ENCODE assay signal across 8 cellular contexts in genomic region chr2:73176881-73177644, GRCh38.
DNase-seq lines count a peak whose midpoint lies in the region; ATAC-seq, FAIRE-seq and TF ChIP-seq lines count a peak whose summit lies in the region.

No MANE protein-coding gene starts in this region.

- H3K27ac ChIP-seq in RWPE2 (ENCODE audit: poor library complexity, severe bottlenecking) = no peak overlapping the region
- H3K27ac ChIP-seq in stomach smooth muscle (ENCODE audit: low read length) = peak overlapping the region; percentile 64

- H3K9me3 ChIP-seq in RWPE2 (ENCODE audit: severe bottlenecking) (no peaks in the 10 kb centered on the region), neuron (ENCODE audit: low read length) (no peaks in the 10 kb centered on the region), stomach smooth muscle (ENCODE audit: control insufficient read depth in 2 of 2, low read length in 2 of 2) (no peaks in the 10 kb centered on the region)

- H3K9ac ChIP-seq in stomach smooth muscle (ENCODE audit: low read length in 2 of 2) = peak overlapping the region; percentile 58 to 73

- TF ChIP-seq POLR2A in H54 (IDR thresholded peaks at IDR 0.05; ENCODE audit: low read depth, low read length) = peak; percentile 40

- H3K27me3 ChIP-seq in RWPE2 (ENCODE audit: insufficient read depth, poor library complexity, severe bottlenecking) (peaks cover 46% of the 10 kb centered on the region), neuron (ENCODE audit: insufficient read depth, low read length) (peaks cover 48% of the 10 kb centered on the region), stomach smooth muscle (ENCODE audit: control insufficient read depth in 1 of 2, insufficient read depth in 2 of 2, low read length in 2 of 2) (peaks cover 38 to 51% of the 10 kb centered on the region in 2 donors)

- DNase-seq in ELR (ENCODE audit: low read depth) = peak; percentile 90
- DNase-seq in H54 (ENCODE audit: insufficient read length, low spot score) = peak; percentile 98
- DNase-seq in LNCaP clone FGC (ENCODE audit: low read depth) = no peak
- peak; percentile 85 for DNase-seq in RWPE2 (ENCODE audit: low spot score)
- peak; percentile 70 for DNase-seq in activated gamma-delta T cell (lab: John Stamatoyannopoulos, UW)
- DNase-seq in foreskin melanocyte = peak; percentile 68

- H3K4me3 ChIP-seq in LNCaP clone FGC (ENCODE audit: low read depth, low read length) (peak overlapping the region; percentile 49), RWPE2 (ENCODE audit: severe bottlenecking) (peak overlapping the region; percentile 27), neuron (ENCODE audit: low read length) (peak overlapping the region; percentile 42), stomach smooth muscle (ENCODE audit: low read length in 2 of 2) (peak overlapping the region; percentile 73 to 81)

- ATAC-seq in RWPE2 (ENCODE audit: low read depth) = peak; percentile 84

- FAIRE-seq in H54 (lab: Jason Lieb, UNC) = no peak

- TF ChIP-seq CTCF in LNCaP clone FGC (IDR thresholded peaks at IDR 0.05; ENCODE audit: control insufficient read depth, extremely low read depth, insufficient read depth) (peak; percentile 94), RWPE2 (IDR thresholded peaks at IDR 0.05; ENCODE audit: poor library complexity, severe bottlenecking) (peak; percentile 98)

- peak overlapping the region; percentile 52 for H2AFZ ChIP-seq in neuron (ENCODE audit: low read depth, low read length)

- H3K4me1 ChIP-seq in RWPE2 (ENCODE audit: insufficient read depth, poor library complexity, severe bottlenecking) (no peaks in the 10 kb centered on the region), neuron (ENCODE audit: insufficient read depth, low read length) (peaks cover 5% of the 10 kb centered on the region), stomach smooth muscle (ENCODE audit: control insufficient read depth, insufficient read depth, low read length) (peaks cover 27% of the 10 kb centered on the region)

- H3K36me3 ChIP-seq in RWPE2 (ENCODE audit: low read depth) = no peaks in the 10 kb centered on the region
- no peaks in the 10 kb centered on the region for H3K36me3 ChIP-seq in neuron (ENCODE audit: insufficient read depth, low read length)
- H3K36me3 ChIP-seq in stomach smooth muscle (ENCODE audit: control insufficient read depth in 2 of 2, insufficient read depth in 2 of 2, low read length in 2 of 2) = no peaks in the 10 kb centered on the region

Comparison
In these comparisons a context has a peak if more than half of its experiments do, and no peak if none do; other contexts are left out.
1. H3K4me3 ChIP-seq: peak in every context shown above with its lines; median percentile 77 in stomach smooth muscle; 49 in LNCaP clone FGC; 42 in neuron; 27 in RWPE2.